8 cellular contexts compared by ENCODE assay signal in genomic region chr14:75418779-75419768, GRCh38. TPM values are rescaled to one million over a fixed set of nuclear protein-coding genes. Genes with fewer than 3 reads are reported as not detected.
DNase-seq lines count a peak whose midpoint lies in the region; ATAC-seq and TF ChIP-seq lines count a peak whose summit lies in the region.

No MANE protein-coding gene starts in this region.

- H3K9me3 ChIP-seq in HUES6 (ENCODE audit: control insufficient read depth, insufficient read depth, low read depth, low read length) (peaks cover 2% of the 10 kb centered on the region; the same call in 1 of the 2 replicates), stomach (no peaks in the 10 kb centered on the region)

- no peak for TF ChIP-seq POLR2A in stomach (IDR thresholded peaks at IDR 0.05)

- no peak for DNase-seq in activated CD4-positive, CD25-positive, alpha-beta regulatory T cell treated with anti-CD3 and anti-CD28 coated beads, Interleukin-2, amount 50 U/mL, for 72 hours
- DNase-seq in activated T-cell treated with anti-CD3 and anti-CD28 coated beads for 48 hours (ENCODE audit: low read depth) = peak; percentile 45
- peak; percentile 84 for DNase-seq in left kidney (ENCODE audit: low read depth, low spot score)
- peak; percentile 63 for DNase-seq in stomach
- DNase-seq in GM19240 (ENCODE audit: insufficient read length, low spot score) = no peak

- intact Hi-C loops in stomach (cut with DNase I; ENCODE audit: low total_unique reads) = no loop called here

- 31 to 36% (median 32%) methylated on average over 16 of the region's 16 CpGs for WGBS in stomach, 5 donors

- no peak overlapping the region for H3K9ac ChIP-seq in HUES6 (ENCODE audit: low read length)

- H3K27me3 ChIP-seq in HUES6 (ENCODE audit: control insufficient read depth, insufficient read depth, low read length) = no peaks in the 10 kb centered on the region
- H3K27me3 ChIP-seq in stomach = no peaks in the 10 kb centered on the region

- TF ChIP-seq EP300 in stomach (IDR thresholded peaks at IDR 0.05) = no peak

- H3K27ac ChIP-seq in HUES6 (ENCODE audit: low read depth, low read length) = no peak overlapping the region
- peak overlapping the region in 2 of 5 donors; percentile 29 to 47 for H3K27ac ChIP-seq in stomach

- no peaks in the 10 kb centered on the region for H3K36me3 ChIP-seq in HUES6 (ENCODE audit: control insufficient read depth, insufficient read depth, low read length)
- no peaks in the 10 kb centered on the region for H3K36me3 ChIP-seq in stomach

- ATAC-seq in activated CD4-positive, CD25-positive, alpha-beta regulatory T cell treated with anti-CD3 and anti-CD28 coated beads, Interleukin-2, amount 50 U/mL, for 24 hours = peak; percentile 74
- no peak for ATAC-seq in HG03439 (IDR thresholded peaks at IDR 0.05; ENCODE audit: unreplicated experiment)

- H3K4me3 ChIP-seq in HUES6 (ENCODE audit: low read depth, low read length) = peak overlapping the region; percentile 54
- H3K4me3 ChIP-seq in stomach = peak overlapping the region in 3 of 4 donors; percentile 19 to 27 (median 24)

- H3K4me1 ChIP-seq in HUES6 (ENCODE audit: control insufficient read depth, insufficient read depth, low read length) = peaks cover 15% of the 10 kb centered on the region
- H3K4me1 ChIP-seq in stomach = peaks cover 0 to 8% (median 5%) of the 10 kb centered on the region in 4 donors

- TF ChIP-seq CTCF in stomach (IDR thresholded peaks at IDR 0.05) = no peak

RNA-seq across cellular contexts. Expression of gene JDP2, which starts 8.7 kb away (rescaled TPM):
- total RNA-seq in stomach = 100 to 1,000 TPM in 1 of 5 donors, 10 to 100 TPM in 4; 10.3 to 145 (median 21.6) TPM
- polyA plus RNA-seq in stomach = 10 to 100 TPM; 18.5 to 82.5 (median 41.5) TPM

Comparison
In these comparisons a context has a peak if more than half of its experiments do, and no peak if none do; other contexts are left out.
1. DNase-seq: peak in activated T-cell treated with anti-CD3 and anti-CD28 coated beads for 48 hours (single experiment), left kidney (single experiment) and stomach (single experiment); none in activated CD4-positive, CD25-positive, alpha-beta regulatory T cell treated with anti-CD3 and anti-CD28 coated beads, Interleukin-2, amount 50 U/mL, for 72 hours (single experiment) and GM19240 (single experiment).